ENCODE assay signal across 12 cellular contexts in genomic region chr4:67019670-67020069, GRCh38.
"Had no signal": no experiment of that assay in that cellular context is flagged by ENCODE, and none has a peak within 500 bp of the region (broad histone marks: within the 10 kb centered on the region; RNA-seq: fewer than 3 reads in every experiment).

No MANE protein-coding gene starts in this region.

- H3K4me3 Mint-ChIP-seq: activated CD4-positive, alpha-beta memory T cell treated with anti-CD3 and anti-CD28 coated beads, Interleukin-2, amount 10 ng/mL, durations not matched to agents 7 days and 5 days; activated naive CD8-positive, alpha-beta T cell treated with anti-CD3 and anti-CD28 coated beads, Interleukin-2, amount 10 ng/mL, durations not matched to agents 7 days and 5 days; T-cell had no signal

- H3K36me3 Mint-ChIP-seq: activated naive CD8-positive, alpha-beta T cell treated with anti-CD3 and anti-CD28 coated beads, Interleukin-2, amount 10 ng/mL, durations not matched to agents 7 days and 5 days; T-cell had no signal

- H3K27me3 Mint-ChIP-seq: activated CD4-positive, alpha-beta memory T cell treated with anti-CD3 and anti-CD28 coated beads, Interleukin-2, amount 10 ng/mL, durations not matched to agents 7 days and 5 days; activated naive CD8-positive, alpha-beta T cell treated with anti-CD3 and anti-CD28 coated beads, Interleukin-2, amount 10 ng/mL, durations not matched to agents 7 days and 5 days; T-cell had no signal

- DNase-seq: activated CD4-positive, alpha-beta memory T cell treated with anti-CD3 and anti-CD28 coated beads, Interleukin-2, amount 10 ng/mL, durations not matched to agents 7 days and 5 days; activated naive CD8-positive, alpha-beta T cell treated with anti-CD3 and anti-CD28 coated beads, Interleukin-2, amount 10 ng/mL, durations not matched to agents 7 days and 5 days; aorta; effector CD8-positive, alpha-beta T cell; left colon; posterior cingulate gyrus; T-cell; T1000; uterus had no signal

- H3K4me3 ChIP-seq: cardiac muscle cell, coronary artery, skin epidermis, uterus had no signal

- H3K4me1 Mint-ChIP-seq: activated CD4-positive, alpha-beta memory T cell treated with anti-CD3 and anti-CD28 coated beads, Interleukin-2, amount 10 ng/mL, durations not matched to agents 7 days and 5 days; activated naive CD8-positive, alpha-beta T cell treated with anti-CD3 and anti-CD28 coated beads, Interleukin-2, amount 10 ng/mL, durations not matched to agents 7 days and 5 days; T-cell had no signal

- ATAC-seq: left colon, T-cell had no signal

- H3K27ac Mint-ChIP-seq: activated CD4-positive, alpha-beta memory T cell treated with anti-CD3 and anti-CD28 coated beads, Interleukin-2, amount 10 ng/mL, durations not matched to agents 7 days and 5 days; T-cell had no signal
